ENCODE assay signal across 9 cellular contexts in genomic region chr4:15963001-15963451, GRCh38. TPM values are rescaled to one million over a fixed set of nuclear protein-coding genes. Genes with fewer than 3 reads are reported as not detected.
DNase-seq lines count a peak whose midpoint lies in the region; ATAC-seq and TF ChIP-seq lines count a peak whose summit lies in the region.
"Had no signal": no experiment of that assay in that cellular context is flagged by ENCODE, and none has a peak within 500 bp of the region (broad histone marks: within the 10 kb centered on the region; RNA-seq: fewer than 3 reads in every experiment).

Gene FGFBP2 (minus strand): TSS chr4:15963175. CDS start chr4:15963129, 46 bp downstream.

- H3K9me3 ChIP-seq in lung (ENCODE audit: control insufficient read depth in 2 of 2, insufficient read depth in 1 of 2, low read length in 1 of 2): peaks cover 3% of the 10 kb centered on the region in 2 donors

- 41 to 46% methylated on average over 9 of the region's 9 CpGs for WGBS in lung, 2 donors

- no peaks in the 10 kb centered on the region for H3K4me1 ChIP-seq in lung (ENCODE audit: control insufficient read depth in 2 of 2, insufficient read depth in 2 of 2, low read length in 2 of 2)

- H3K9me3 Mint-ChIP-seq in T-helper 2 cell treated with Interferon-gamma antibody and Interleukin-4, amounts not matched to agents 5 μg/mL and 100 μg/mL, for 36 hours: no peaks in the 10 kb centered on the region

- H3K4me3 ChIP-seq in brain microvascular endothelial cell (ENCODE audit: low read depth, low read length) (no peak within 1 kb of the TSS), lung (no peak within 1 kb of the TSS)

- H3K36me3 Mint-ChIP-seq in T-helper 2 cell treated with Interferon-gamma antibody and Interleukin-4, amounts not matched to agents 5 μg/mL and 100 μg/mL, for 36 hours (ENCODE audit: low read depth): no peaks in the 10 kb centered on the region

- TF ChIP-seq CTCF in brain microvascular endothelial cell (IDR thresholded peaks at IDR 0.05; ENCODE audit: low read depth, low read length, missing control alignments) (peak; percentile 84), lung (IDR thresholded peaks at IDR 0.05; ENCODE audit: control extremely low read depth, extremely low read depth) (no peak)

- peak; percentile 45 to 68 for DNase-seq in AML-193 (lab: John Stamatoyannopoulos, UW)
- DNase-seq in HS-5 (ENCODE audit: low read depth): peak; percentile 8
- peak; percentile 56 for DNase-seq in T-helper 2 cell treated with Interferon-gamma antibody and Interleukin-4, amounts not matched to agents 5 μg/mL and 100 μg/mL, for 36 hours (ENCODE audit: low spot score)
- DNase-seq in brain microvascular endothelial cell: peak; percentile 63
- DNase-seq in lung (ENCODE audit: low spot score): no peak
- DNase-seq in stimulated activated CD8-positive, alpha-beta memory T cell treated with anti-CD3 and anti-CD28 coated beads, Interleukin-7, amount 100 ng/mL, for 4 hours (ENCODE audit: low read depth in 2 of 2): peak; percentile 46 to 61

- ATAC-seq in GM18867 (IDR thresholded peaks at IDR 0.05; ENCODE audit: unreplicated experiment): peak; percentile 50
- ATAC-seq in lung (ENCODE audit: insufficient read depth, low FRiP score): peak; percentile 51
- no peak for ATAC-seq in HG03520 (IDR thresholded peaks at IDR 0.05; ENCODE audit: unreplicated experiment)

- in situ Hi-C loops in brain microvascular endothelial cell (cut with HindIII; ENCODE audit: low pct_ligation_motif_present, low sequenced_read_pairs): no loop called here

- H3K4me1 Mint-ChIP-seq in T-helper 2 cell treated with Interferon-gamma antibody and Interleukin-4, amounts not matched to agents 5 μg/mL and 100 μg/mL, for 36 hours (ENCODE audit: low read depth): peaks cover 8% of the 10 kb centered on the region

- H3K27ac Mint-ChIP-seq in T-helper 2 cell treated with Interferon-gamma antibody and Interleukin-4, amounts not matched to agents 5 μg/mL and 100 μg/mL, for 36 hours: peak within 1 kb of the TSS; percentile 15

- H3K27me3 Mint-ChIP-seq in T-helper 2 cell treated with Interferon-gamma antibody and Interleukin-4, amounts not matched to agents 5 μg/mL and 100 μg/mL, for 36 hours (ENCODE audit: low read depth): peaks cover 6% of the 10 kb centered on the region

- H3K27ac ChIP-seq in brain microvascular endothelial cell (no peak within 1 kb of the TSS), lung (ENCODE audit: low read depth in 1 of 2, low read length in 1 of 2) (no peak within 1 kb of the TSS)

- peak within 1 kb of the TSS; percentile 24 for H3K4me3 Mint-ChIP-seq in T-helper 2 cell treated with Interferon-gamma antibody and Interleukin-4, amounts not matched to agents 5 μg/mL and 100 μg/mL, for 36 hours

- no peaks in the 10 kb centered on the region for H3K27me3 ChIP-seq in brain microvascular endothelial cell (replicated peaks)
- H3K27me3 ChIP-seq in lung (ENCODE audit: control insufficient read depth, insufficient read depth): no peaks in the 10 kb centered on the region

- no peaks in the 10 kb centered on the region for H3K36me3 ChIP-seq in brain microvascular endothelial cell (replicated peaks)
- H3K36me3 ChIP-seq in lung (ENCODE audit: control insufficient read depth in 2 of 2, insufficient read depth in 2 of 2, low read length in 2 of 2): no peaks in the 10 kb centered on the region

RNA-seq across cellular contexts. Expression of gene FGFBP2, which starts in this region (rescaled TPM):
- 1 to 10 TPM; 1.1 to 1.6 TPM for total RNA-seq in lung
- 1 to 10 TPM in 1 of 2 donors, under 1 TPM in 1; 0.47 to 2.8 TPM for polyA plus RNA-seq in lung
- total RNA-seq: pulmonary artery endothelial cell had no signal
